Comparison of ENCODE assay signal across 1 cellular context in the genomic region with DNA sequence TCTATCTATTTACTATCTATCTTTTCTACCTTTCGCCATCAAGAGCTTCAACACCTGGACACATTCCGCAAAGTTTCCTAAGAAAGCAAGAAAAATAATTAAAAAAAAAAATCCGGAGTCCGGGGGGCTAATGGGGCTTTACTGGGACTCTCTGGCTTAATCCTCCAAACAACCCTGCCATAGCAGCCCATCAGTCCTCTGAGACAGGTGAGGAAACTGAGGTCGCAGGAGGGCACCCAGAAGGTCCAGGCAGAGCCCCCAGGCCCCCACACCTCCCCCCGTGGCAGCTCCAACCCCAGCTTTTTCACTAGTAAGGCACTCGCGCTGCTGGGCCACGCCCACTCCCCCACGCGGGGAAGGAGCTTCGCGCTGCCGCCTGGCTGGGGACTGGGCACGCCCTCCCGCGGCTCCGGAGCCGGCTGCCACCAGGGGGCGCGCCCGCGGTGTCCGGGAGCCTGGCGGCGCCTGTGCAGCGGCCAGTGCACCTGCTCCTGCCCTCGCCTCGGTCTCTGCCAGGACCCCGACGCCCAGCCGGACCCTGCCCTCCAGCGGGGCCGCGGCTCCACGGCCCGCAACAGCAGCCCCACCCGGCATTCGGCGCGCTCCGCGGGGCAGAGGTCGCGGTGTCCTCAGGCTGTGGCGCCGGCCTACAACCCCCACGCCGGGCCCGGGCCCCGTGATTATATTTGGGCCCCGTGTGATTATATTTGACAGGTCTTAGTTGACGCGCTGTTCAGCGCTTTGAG.
TF ChIP-seq lines count a peak whose summit lies in the region.

No MANE protein-coding gene starts in this region.

TF ChIP-seq in K562, 482 proteins besides CTCF, POLR2A, EP300 and RAD21 (continued from another document):
- TF ChIP-seq GTF2A2 (tag; IDR thresholded peaks at IDR 0.05) (no peak), TCF7L2 (IDR thresholded peaks at IDR 0.05; ENCODE audit: low read depth, low read length) (no peak), MTA2 (IDR thresholded peaks at IDR 0.05; ENCODE audit: low read depth) (no peak), ILF3 (IDR thresholded peaks at IDR 0.05; ENCODE audit: borderline replicate concordance) (no peak), SLC30A9 (CRISPR knock-in tag; IDR thresholded peaks at IDR 0.05) (no peak), SAP30 (IDR thresholded peaks at IDR 0.05; ENCODE audit: borderline replicate concordance, insufficient read depth, low read depth, low read length, poor library complexity, severe bottlenecking) (no peak), BRD4 (IDR thresholded peaks at IDR 0.05) (no peak), KDM5B (IDR thresholded peaks at IDR 0.05; ENCODE audit: insufficient replicate concordance, low read depth, low read length) (no peak), MYBL2 (IDR thresholded peaks at IDR 0.05; ENCODE audit: low read depth) (no peak), MYBL2 (CRISPR knock-in tag; IDR thresholded peaks at IDR 0.05; ENCODE audit: borderline replicate concordance) (no peak), TSC22D4 (tag; IDR thresholded peaks at IDR 0.05) (no peak), ARNT (IDR thresholded peaks at IDR 0.05) (no peak), ELF2 (CRISPR knock-in tag; IDR thresholded peaks at IDR 0.05) (no peak), MIER1 (IDR thresholded peaks at IDR 0.05; ENCODE audit: low read depth) (no peak), ZFPM2 (CRISPR knock-in tag; IDR thresholded peaks at IDR 0.05) (no peak), POLR2H (tag; IDR thresholded peaks at IDR 0.05; ENCODE audit: low read depth) (no peak), KLF1 (tag; IDR thresholded peaks at IDR 0.05) (no peak), ZNF212 (CRISPR knock-in tag; IDR thresholded peaks at IDR 0.05) (no peak), C11orf30 (IDR thresholded peaks at IDR 0.05; ENCODE audit: low read depth) (no peak), JUN (IDR thresholded peaks at IDR 0.05; ENCODE audit: borderline replicate concordance, low read depth, low read length) (no peak), JUN (CRISPR knock-in tag; IDR thresholded peaks at IDR 0.05; ENCODE audit: borderline replicate concordance) (no peak), HDAC1 (IDR thresholded peaks at IDR 0.05) (no peak), POLR2AphosphoS5 (IDR thresholded peaks at IDR 0.05; ENCODE audit: control insufficient read depth, insufficient read depth, low read depth, low read length) (no peak), KLF10 (CRISPR knock-in tag; IDR thresholded peaks at IDR 0.05) (no peak), TOE1 (IDR thresholded peaks at IDR 0.05; ENCODE audit: borderline replicate concordance) (no peak), TOE1 (CRISPR knock-in tag; IDR thresholded peaks at IDR 0.05; ENCODE audit: borderline replicate concordance, low read depth) (no peak), BCL6 (CRISPR knock-in tag; IDR thresholded peaks at IDR 0.05) (no peak), HDAC2 (IDR thresholded peaks at IDR 0.05) (no peak), CTBP1 (IDR thresholded peaks at IDR 0.05; ENCODE audit: borderline replicate concordance) (peak; percentile 74; the same call in 1 of the 2 replicates), SRSF1 (IDR thresholded peaks at IDR 0.05; ENCODE audit: low read depth, low read length) (no peak), ZNF79 (CRISPR knock-in tag; IDR thresholded peaks at IDR 0.05; ENCODE audit: low read depth) (no peak)
- TF ChIP-seq, protein P1, sequence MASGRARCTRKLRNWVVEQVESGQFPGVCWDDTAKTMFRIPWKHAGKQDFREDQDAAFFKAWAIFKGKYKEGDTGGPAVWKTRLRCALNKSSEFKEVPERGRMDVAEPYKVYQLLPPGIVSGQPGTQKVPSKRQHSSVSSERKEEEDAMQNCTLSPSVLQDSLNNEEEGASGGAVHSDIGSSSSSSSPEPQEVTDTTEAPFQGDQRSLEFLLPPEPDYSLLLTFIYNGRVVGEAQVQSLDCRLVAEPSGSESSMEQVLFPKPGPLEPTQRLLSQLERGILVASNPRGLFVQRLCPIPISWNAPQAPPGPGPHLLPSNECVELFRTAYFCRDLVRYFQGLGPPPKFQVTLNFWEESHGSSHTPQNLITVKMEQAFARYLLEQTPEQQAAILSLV (tag; IDR thresholded peaks at IDR 0.05): no peak
- TF ChIP-seq, protein P2, sequence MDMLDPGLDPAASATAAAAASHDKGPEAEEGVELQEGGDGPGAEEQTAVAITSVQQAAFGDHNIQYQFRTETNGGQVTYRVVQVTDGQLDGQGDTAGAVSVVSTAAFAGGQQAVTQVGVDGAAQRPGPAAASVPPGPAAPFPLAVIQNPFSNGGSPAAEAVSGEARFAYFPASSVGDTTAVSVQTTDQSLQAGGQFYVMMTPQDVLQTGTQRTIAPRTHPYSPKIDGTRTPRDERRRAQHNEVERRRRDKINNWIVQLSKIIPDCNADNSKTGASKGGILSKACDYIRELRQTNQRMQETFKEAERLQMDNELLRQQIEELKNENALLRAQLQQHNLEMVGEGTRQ (CRISPR knock-in tag; IDR thresholded peaks at IDR 0.05): no peak
- TF ChIP-seq, protein P3, sequence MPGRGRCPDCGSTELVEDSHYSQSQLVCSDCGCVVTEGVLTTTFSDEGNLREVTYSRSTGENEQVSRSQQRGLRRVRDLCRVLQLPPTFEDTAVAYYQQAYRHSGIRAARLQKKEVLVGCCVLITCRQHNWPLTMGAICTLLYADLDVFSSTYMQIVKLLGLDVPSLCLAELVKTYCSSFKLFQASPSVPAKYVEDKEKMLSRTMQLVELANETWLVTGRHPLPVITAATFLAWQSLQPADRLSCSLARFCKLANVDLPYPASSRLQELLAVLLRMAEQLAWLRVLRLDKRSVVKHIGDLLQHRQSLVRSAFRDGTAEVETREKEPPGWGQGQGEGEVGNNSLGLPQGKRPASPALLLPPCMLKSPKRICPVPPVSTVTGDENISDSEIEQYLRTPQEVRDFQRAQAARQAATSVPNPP (IDR thresholded peaks at IDR 0.05; ENCODE audit: borderline replicate concordance, insufficient read depth, insufficient read length): no peak
- TF ChIP-seq, protein P4, sequence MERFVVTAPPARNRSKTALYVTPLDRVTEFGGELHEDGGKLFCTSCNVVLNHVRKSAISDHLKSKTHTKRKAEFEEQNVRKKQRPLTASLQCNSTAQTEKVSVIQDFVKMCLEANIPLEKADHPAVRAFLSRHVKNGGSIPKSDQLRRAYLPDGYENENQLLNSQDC (CRISPR knock-in tag; IDR thresholded peaks at IDR 0.05): no peak
- TF ChIP-seq, protein P5, sequence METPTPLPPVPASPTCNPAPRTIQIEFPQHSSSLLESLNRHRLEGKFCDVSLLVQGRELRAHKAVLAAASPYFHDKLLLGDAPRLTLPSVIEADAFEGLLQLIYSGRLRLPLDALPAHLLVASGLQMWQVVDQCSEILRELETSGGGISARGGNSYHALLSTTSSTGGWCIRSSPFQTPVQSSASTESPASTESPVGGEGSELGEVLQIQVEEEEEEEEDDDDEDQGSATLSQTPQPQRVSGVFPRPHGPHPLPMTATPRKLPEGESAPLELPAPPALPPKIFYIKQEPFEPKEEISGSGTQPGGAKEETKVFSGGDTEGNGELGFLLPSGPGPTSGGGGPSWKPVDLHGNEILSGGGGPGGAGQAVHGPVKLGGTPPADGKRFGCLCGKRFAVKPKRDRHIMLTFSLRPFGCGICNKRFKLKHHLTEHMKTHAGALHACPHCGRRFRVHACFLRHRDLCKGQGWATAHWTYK (CRISPR knock-in tag; IDR thresholded peaks at IDR 0.05): peak; percentile 69; the same call in 1 of the 2 replicates
- TF ChIP-seq, protein P6, sequence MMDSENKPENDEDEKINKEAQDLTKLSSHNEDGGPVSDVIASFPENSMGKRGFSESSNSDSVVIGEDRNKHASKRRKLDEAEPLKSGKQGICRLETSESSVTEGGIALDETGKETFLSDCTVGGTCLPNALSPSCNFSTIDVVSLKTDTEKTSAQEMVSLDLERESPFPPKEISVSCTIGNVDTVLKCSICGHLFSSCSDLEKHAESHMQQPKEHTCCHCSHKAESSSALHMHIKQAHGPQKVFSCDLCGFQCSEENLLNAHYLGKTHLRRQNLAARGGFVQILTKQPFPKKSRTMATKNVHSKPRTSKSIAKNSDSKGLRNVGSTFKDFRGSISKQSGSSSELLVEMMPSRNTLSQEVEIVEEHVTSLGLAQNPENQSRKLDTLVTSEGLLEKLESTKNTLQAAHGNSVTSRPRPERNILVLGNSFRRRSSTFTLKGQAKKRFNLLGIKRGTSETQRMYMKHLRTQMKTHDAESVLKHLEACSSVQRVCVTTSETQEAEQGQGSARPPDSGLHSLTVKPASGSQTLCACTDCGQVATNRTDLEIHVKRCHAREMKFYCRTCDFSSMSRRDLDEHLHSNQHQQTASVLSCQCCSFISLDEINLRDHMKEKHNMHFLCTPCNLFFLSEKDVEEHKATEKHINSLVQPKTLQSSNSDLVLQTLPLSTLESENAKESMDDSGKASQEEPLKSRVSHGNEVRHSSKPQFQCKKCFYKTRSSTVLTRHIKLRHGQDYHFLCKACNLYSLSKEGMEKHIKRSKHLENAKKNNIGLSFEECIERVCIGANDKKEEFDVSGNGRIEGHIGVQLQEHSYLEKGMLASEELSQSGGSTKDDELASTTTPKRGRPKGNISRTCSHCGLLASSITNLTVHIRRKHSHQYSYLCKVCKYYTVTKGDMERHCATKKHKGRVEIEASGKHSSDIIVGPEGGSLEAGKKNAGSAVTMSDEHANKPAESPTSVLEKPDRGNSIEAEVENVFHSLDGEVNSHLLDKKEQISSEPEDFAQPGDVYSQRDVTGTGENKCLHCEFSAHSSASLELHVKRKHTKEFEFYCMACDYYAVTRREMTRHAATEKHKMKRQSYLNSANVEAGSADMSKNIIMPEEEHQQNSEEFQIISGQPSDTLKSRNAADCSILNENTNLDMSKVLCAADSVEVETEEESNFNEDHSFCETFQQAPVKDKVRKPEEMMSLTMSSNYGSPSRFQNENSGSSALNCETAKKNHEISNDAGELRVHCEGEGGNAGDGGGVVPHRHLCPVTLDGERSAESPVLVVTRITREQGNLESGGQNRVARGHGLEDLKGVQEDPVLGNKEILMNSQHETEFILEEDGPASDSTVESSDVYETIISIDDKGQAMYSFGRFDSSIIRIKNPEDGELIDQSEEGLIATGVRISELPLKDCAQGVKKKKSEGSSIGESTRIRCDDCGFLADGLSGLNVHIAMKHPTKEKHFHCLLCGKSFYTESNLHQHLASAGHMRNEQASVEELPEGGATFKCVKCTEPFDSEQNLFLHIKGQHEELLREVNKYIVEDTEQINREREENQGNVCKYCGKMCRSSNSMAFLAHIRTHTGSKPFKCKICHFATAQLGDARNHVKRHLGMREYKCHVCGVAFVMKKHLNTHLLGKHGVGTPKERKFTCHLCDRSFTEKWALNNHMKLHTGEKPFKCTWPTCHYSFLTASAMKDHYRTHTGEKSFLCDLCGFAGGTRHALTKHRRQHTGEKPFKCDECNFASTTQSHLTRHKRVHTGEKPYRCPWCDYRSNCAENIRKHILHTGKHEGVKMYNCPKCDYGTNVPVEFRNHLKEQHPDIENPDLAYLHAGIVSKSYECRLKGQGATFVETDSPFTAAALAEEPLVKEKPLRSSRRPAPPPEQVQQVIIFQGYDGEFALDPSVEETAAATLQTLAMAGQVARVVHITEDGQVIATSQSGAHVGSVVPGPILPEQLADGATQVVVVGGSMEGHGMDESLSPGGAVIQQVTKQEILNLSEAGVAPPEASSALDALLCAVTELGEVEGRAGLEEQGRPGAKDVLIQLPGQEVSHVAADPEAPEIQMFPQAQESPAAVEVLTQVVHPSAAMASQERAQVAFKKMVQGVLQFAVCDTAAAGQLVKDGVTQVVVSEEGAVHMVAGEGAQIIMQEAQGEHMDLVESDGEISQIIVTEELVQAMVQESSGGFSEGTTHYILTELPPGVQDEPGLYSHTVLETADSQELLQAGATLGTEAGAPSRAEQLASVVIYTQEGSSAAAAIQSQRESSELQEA (IDR thresholded peaks at IDR 0.05; ENCODE audit: low read depth): no peak
- TF ChIP-seq, protein P7, sequence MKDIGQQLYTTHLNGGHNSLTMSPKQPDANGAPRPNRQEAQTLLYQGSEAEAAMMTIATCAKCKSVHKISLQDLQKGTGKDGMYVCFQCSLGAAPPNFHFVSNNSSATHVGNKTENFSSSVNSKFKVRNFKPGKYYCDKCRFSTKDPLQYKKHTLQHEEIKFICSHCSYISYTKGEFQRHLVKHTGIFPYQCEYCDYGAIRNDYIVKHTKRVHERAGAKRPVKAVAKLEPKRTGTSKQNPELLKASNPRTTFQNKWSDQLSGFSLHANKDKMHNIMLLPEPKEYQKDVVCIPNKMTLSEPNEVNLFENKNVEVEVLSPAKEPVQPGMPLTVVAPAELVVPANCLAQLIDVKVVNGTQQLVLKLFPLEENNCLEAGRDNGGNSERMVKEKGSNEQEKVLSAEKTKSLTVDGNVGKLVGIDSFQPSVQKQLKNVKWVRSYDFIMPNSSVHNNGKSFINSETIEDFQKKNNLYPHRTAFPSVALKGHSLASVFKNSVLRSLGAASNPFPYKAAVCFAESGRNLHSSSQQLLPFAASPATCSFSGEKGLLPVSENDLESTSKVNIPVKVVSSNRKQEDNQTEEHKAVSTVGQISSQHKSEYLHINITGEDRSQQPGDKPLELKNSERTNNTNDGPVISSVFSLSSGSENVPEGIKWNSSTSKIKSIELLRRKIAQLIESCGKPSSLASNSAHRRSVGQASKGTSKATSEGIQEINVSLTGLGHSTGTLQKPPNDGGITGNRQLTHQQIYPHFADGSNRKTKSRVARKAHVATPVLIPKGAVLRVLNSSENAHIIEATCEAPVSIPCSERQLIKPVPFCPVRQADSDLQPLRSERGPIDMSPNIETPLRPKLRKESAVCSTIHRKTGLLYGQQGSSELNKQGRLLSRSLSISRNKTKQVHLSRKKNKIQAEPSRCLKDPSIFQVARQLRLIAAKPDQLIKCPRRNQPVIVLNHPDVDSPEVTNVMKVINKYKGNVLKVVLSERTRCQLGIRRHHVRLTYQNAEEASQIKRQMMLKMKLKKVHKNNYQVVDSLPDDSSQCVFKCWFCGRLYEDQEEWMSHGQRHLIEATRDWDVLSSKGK (CRISPR knock-in tag; IDR thresholded peaks at IDR 0.05): no peak
- TF ChIP-seq, protein P8, sequence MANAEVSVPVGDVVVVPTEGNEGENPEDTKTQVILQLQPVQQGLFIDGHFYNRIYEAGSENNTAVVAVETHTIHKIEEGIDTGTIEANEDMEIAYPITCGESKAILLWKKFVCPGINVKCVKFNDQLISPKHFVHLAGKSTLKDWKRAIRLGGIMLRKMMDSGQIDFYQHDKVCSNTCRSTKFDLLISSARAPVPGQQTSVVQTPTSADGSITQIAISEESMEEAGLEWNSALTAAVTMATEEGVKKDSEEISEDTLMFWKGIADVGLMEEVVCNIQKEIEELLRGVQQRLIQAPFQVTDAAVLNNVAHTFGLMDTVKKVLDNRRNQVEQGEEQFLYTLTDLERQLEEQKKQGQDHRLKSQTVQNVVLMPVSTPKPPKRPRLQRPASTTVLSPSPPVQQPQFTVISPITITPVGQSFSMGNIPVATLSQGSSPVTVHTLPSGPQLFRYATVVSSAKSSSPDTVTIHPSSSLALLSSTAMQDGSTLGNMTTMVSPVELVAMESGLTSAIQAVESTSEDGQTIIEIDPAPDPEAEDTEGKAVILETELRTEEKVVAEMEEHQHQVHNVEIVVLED (CRISPR knock-in tag; IDR thresholded peaks at IDR 0.05): no peak
